Comparison of ENCODE assay signal across 24 cellular contexts in genomic region chr1:37353871-37354270, GRCh38.
"Had no signal": no experiment of that assay in that cellular context is flagged by ENCODE, and none has a peak within 500 bp of the region (broad histone marks: within the 10 kb centered on the region; RNA-seq: fewer than 3 reads in every experiment).

No MANE protein-coding gene starts in this region.

- DNase-seq: activated B cell treated with CpG ODN at 0.5 μM for 24 hours; activated CD4-positive, alpha-beta T cell treated with anti-CD3 and anti-CD28 coated beads for 48 hours; activated CD4-positive, alpha-beta T cell treated with anti-CD3 and anti-CD28 coated beads, Interleukin-2, amount 50 U/mL, for 1 hour; activated CD4-positive, alpha-beta T cell treated with anti-CD3 and anti-CD28 coated beads, Interleukin-2, amount 50 U/mL, for 48 hours; activated CD8-positive, alpha-beta memory T cell treated with anti-CD3 and anti-CD28 coated beads for 24 hours; activated CD8-positive, alpha-beta T cell treated with anti-CD3 and anti-CD28 coated beads for 36 hours; activated effector memory CD4-positive, alpha-beta T cell treated with Interleukin-2 at 50 U/mL for 16 hours; activated gamma-delta T cell treated with Interleukin-2 at 50 U/mL for 16 hours; activated naive CD4-positive, alpha-beta T cell treated with anti-CD3 and anti-CD28 coated beads, Interleukin-2, amount 50 U/mL, for 16 hours; activated naive CD4-positive, alpha-beta T cell treated with Interleukin-2 at 50 U/mL for 16 hours; activated T-cell treated with anti-CD3 and anti-CD28 coated beads, Interleukin-2, amount 50 U/mL, for 4 hours; amniotic stem cell; anterior cingulate cortex; brain microvascular endothelial cell; dorsolateral prefrontal cortex; effector memory CD4-positive, alpha-beta T cell; endodermal cell; foreskin fibroblast; head of caudate nucleus; T1000; WERI-Rb-1 had no signal

- ATAC-seq: activated CD4-positive, CD25-positive, alpha-beta regulatory T cell treated with anti-CD3 and anti-CD28 coated beads, Interleukin-2, amount 50 U/mL, for 24 hours; activated CD8-positive, alpha-beta T cell treated with anti-CD3 and anti-CD28 coated beads for 36 hours; activated T-cell treated with anti-CD3 and anti-CD28 coated beads, Interleukin-2, amount 50 U/mL, for 4 hours; activated T-helper 17 cell treated with anti-CD3 and anti-CD28 coated beads, Interleukin-2, amount 50 U/mL, for 72 hours; esophagus mucosa had no signal
